Comparison of ENCODE assay signal across 3 cellular contexts in the genomic region with DNA sequence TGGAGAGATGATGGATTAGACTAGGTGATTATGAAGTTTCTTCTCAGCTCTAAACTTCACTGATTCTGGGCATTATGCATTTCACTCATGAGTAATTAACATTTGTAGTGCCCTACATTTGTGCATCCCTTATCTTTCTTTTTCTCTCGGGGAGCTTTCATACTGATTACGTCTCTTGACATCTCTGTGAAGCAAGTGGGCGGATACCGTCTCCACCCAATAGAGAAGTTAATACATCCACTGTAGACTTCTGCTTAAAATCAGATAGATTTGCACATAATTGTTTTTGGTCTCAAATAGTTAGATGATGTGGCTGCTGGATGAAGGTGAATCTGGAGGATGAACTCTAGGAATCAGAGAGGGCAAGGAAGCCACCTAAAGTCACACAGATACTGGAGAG.
"Had no signal": no experiment of that assay in that cellular context is flagged by ENCODE, and none has a peak within 500 bp of the region (broad histone marks: within the 10 kb centered on the region; RNA-seq: fewer than 3 reads in every experiment).

No MANE protein-coding gene starts in this region.

- DNase-seq: GDM1, GF-D8 had no signal

- ATAC-seq: GM12878 had no signal
